ENCODE assay signal across 17 cellular contexts in the genomic region with DNA sequence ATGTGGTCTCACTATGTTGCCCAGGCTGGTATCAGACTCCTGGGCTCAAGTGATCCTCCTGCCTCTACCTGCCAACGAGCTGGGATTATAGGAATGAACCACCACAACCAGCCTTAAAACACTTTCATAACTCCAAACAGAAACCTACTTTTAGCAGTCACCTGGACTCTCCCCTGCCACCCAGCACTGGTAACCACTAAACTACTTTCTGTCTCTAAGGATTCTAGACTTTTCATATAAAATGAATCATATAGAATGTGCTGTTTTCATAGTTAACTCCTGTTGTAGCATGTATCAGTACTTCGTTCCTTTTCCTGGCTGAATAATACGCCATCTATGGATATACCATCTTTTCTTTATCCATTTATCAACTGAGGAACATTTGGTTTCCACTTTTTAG.
"Had no signal": no experiment of that assay in that cellular context is flagged by ENCODE, and none has a peak within 500 bp of the region (broad histone marks: within the 10 kb centered on the region; RNA-seq: fewer than 3 reads in every experiment).

No MANE protein-coding gene starts in this region.

- H3K27me3 Mint-ChIP-seq: memory B cell; naive thymus-derived CD8-positive, alpha-beta T cell; progenitor cell of endocrine pancreas had no signal

- DNase-seq: activated CD8-positive, alpha-beta memory T cell treated with anti-CD3 and anti-CD28 coated beads for 24 hours; activated effector memory CD4-positive, alpha-beta T cell treated with Interleukin-2 at 50 U/mL for 16 hours; aorta; cerebellar nuclear complex; effector CD8-positive, alpha-beta T cell; foreskin fibroblast; hippocampal formation; left ventricle myocardium superior; naive thymus-derived CD8-positive, alpha-beta T cell; occipital lobe; small intestine; stimulated activated CD4-positive, alpha-beta T cell treated with anti-CD3 and anti-CD28 coated beads, Interleukin-4, amount 100 ng/mL, for 4 hours; stimulated activated CD8-positive, alpha-beta memory T cell treated with anti-CD3 and anti-CD28 coated beads, Interleukin-4, amount 100 ng/mL, for 48 hours; T-helper 9 cell had no signal

- ATAC-seq: left ventricle myocardium superior, mucosa of descending colon had no signal

- H3K4me1 Mint-ChIP-seq: memory B cell had no signal

- H3K27ac Mint-ChIP-seq: memory B cell, progenitor cell of endocrine pancreas had no signal

- H3K4me3 Mint-ChIP-seq: memory B cell; naive thymus-derived CD8-positive, alpha-beta T cell had no signal

- H3K9me3 Mint-ChIP-seq: memory B cell; naive thymus-derived CD8-positive, alpha-beta T cell had no signal
